ENCODE assay signal across 8 cellular contexts in genomic region chr5:34499001-34499734, GRCh38.
DNase-seq lines count a peak whose midpoint lies in the region; ATAC-seq and TF ChIP-seq lines count a peak whose summit lies in the region.

No MANE protein-coding gene starts in this region.

- H3K23me2 ChIP-seq in H9 (ENCODE audit: insufficient read length, low read depth, low read length, poor library complexity, severe bottlenecking) = no peaks in the 10 kb centered on the region

- intact Hi-C loops in left ventricle myocardium inferior (cut with micrococcal nuclease) (no loop called here), left ventricle myocardium superior (cut with micrococcal nuclease) (no loop called here)

- H3K4me2 ChIP-seq in H9 (ENCODE audit: insufficient read depth, insufficient read length, low read length) (no peak overlapping the region), MM.1S (ENCODE audit: low read depth, low read length) (no peak overlapping the region)

- WGBS in H9 (ENCODE audit: extremely low coverage, insufficient read length, low lambda C conversion rate) = no CpG with 5 or more reads among the region's 5 CpGs

- H3K14ac ChIP-seq in H9 (ENCODE audit: insufficient read depth, low read length) = no peak overlapping the region

- H3K4me1 ChIP-seq in H9 (ENCODE audit: insufficient read depth, low read length) = no peaks in the 10 kb centered on the region
- no peaks in the 10 kb centered on the region for H3K4me1 ChIP-seq in MM.1S (ENCODE audit: low read length)
- peaks cover 46% of the 10 kb centered on the region for H3K4me1 ChIP-seq in left ventricle myocardium inferior

- H2AFZ ChIP-seq in H9 (ENCODE audit: low read length) (no peak overlapping the region), MM.1S (ENCODE audit: low read length) (0 out of 2 replicates have a peak overlapping the region, but pooled peaks have one; percentile 19)

- no peak overlapping the region for H3K27ac ChIP-seq in H9 (ENCODE audit: insufficient read length, low read depth, low read length)
- H3K27ac ChIP-seq in MM.1S (ENCODE audit: low read length) = no peak overlapping the region
- H3K27ac ChIP-seq in left ventricle myocardium inferior (replicated peaks) = no peak overlapping the region

- H4K20me1 ChIP-seq in H9 (ENCODE audit: control insufficient read depth, insufficient read depth, insufficient read length) = no peaks in the 10 kb centered on the region
- H4K20me1 ChIP-seq in MM.1S (ENCODE audit: insufficient read depth, low read length) = no peaks in the 10 kb centered on the region

- no peak overlapping the region for H3K9ac ChIP-seq in H9 (ENCODE audit: extremely low read depth, insufficient read length, low read length)
- H3K9ac ChIP-seq in MM.1S (ENCODE audit: low read length) = no peak overlapping the region

- H3K4me1 Mint-ChIP-seq in H9 (peaks cover 20 to 27% of the 10 kb centered on the region in 2 experiments), brain (peaks cover 53% of the 10 kb centered on the region), osteocyte (ENCODE audit: unreplicated experiment) (peaks cover 34% of the 10 kb centered on the region)

- H4K91ac ChIP-seq in H9 (ENCODE audit: insufficient read length, low read depth, low read length) = no peak overlapping the region

- H3T11ph ChIP-seq in H9 (ENCODE audit: low read length) = no peak overlapping the region

- no peak overlapping the region for H4K8ac ChIP-seq in H9 (replicated peaks; ENCODE audit: insufficient read length, low read depth, low read length)

- no peaks in the 10 kb centered on the region for H3K27me3 ChIP-seq in H9 (ENCODE audit: insufficient read depth, low read length)
- no peaks in the 10 kb centered on the region for H3K27me3 ChIP-seq in MM.1S (replicated peaks; ENCODE audit: insufficient read depth, low read length)
- H3K27me3 ChIP-seq in left ventricle myocardium inferior (ENCODE audit: low read depth) = peaks cover 7% of the 10 kb centered on the region

- H3K18ac ChIP-seq in H9 (ENCODE audit: insufficient read length, low read depth, low read length) = no peak overlapping the region

- H3K27ac Mint-ChIP-seq in H9 (peak overlapping the region in 2 of 3 experiments; percentile 4 to 66; a peak in 2 of 7 replicates), brain (peak overlapping the region in 4 of 5 experiments; percentile 17 to 87 (median 49)), osteocyte (ENCODE audit: unreplicated experiment) (peak overlapping the region; percentile 83)

- H2BK20ac ChIP-seq in H9 (ENCODE audit: low read depth, low read length, poor library complexity, severe bottlenecking) = no peak overlapping the region

- TF ChIP-seq CTCF in H9 (conservative IDR thresholded peaks at IDR 0.05) (no peak), MM.1S (IDR thresholded peaks at IDR 0.05; ENCODE audit: low read length) (no peak), brain (conservative IDR thresholded peaks at IDR 0.05) (no peak), osteocyte (IDR thresholded peaks at IDR 0.05) (no peak), left ventricle myocardium inferior (IDR thresholded peaks at IDR 0.05; ENCODE audit: borderline replicate concordance) (no peak)

- H3K4me3 ChIP-seq in MM.1S (ENCODE audit: low read length) (no peak overlapping the region), left ventricle myocardium inferior (no peak overlapping the region)

- H3K4ac ChIP-seq in H9 (ENCODE audit: low read depth, low read length) = no peak overlapping the region

- ATAC-seq in GM18508 (IDR thresholded peaks at IDR 0.05; ENCODE audit: insufficient read depth, unreplicated experiment) (peak; percentile 86), left ventricle myocardium superior (no peak)

- no peak overlapping the region for H4K5ac ChIP-seq in H9 (ENCODE audit: insufficient read length, low read depth, low read length)

- DNase-seq in H9 (no peak), MM.1S (no peak), osteocyte (ENCODE audit: extremely low spot score, unreplicated experiment) (no peak), left ventricle myocardium inferior (no peak), left ventricle myocardium superior (no peak), GM19240 (ENCODE audit: insufficient read length, low spot score) (no peak)

- no peaks in the 10 kb centered on the region for H3K9me2 ChIP-seq in MM.1S (replicated peaks; ENCODE audit: insufficient read depth, low read length)

- H3K36me3 Mint-ChIP-seq in H9 (ENCODE audit: insufficient read depth in 1 of 3, low read depth in 3 of 3) = no peaks in the 10 kb centered on the region; a peak in 2 of 7 replicates
- H3K36me3 Mint-ChIP-seq in brain = no peaks in the 10 kb centered on the region
- no peaks in the 10 kb centered on the region for H3K36me3 Mint-ChIP-seq in osteocyte (ENCODE audit: unreplicated experiment)

- H3F3A ChIP-seq in MM.1S (ENCODE audit: insufficient read depth, low read length) = no peaks in the 10 kb centered on the region

- no peak overlapping the region for H2AK5ac ChIP-seq in H9 (ENCODE audit: insufficient read length, low read length)

- H2BK15ac ChIP-seq in H9 (ENCODE audit: low read depth, low read length) = no peak overlapping the region

- H3K9me3 Mint-ChIP-seq in H9 = peaks cover 2% of the 10 kb centered on the region in 2 experiments; a peak in 1 of 5 replicates
- peaks cover 2 to 11% (median 4%) of the 10 kb centered on the region in 5 experiments for H3K9me3 Mint-ChIP-seq in brain
- H3K9me3 Mint-ChIP-seq in osteocyte (ENCODE audit: unreplicated experiment) = no peaks in the 10 kb centered on the region

- H2BK5ac ChIP-seq in H9 (ENCODE audit: insufficient read length, low read length) = no peak overlapping the region

- H3K4me3 Mint-ChIP-seq in H9 = no peak overlapping the region
- no peak overlapping the region for H3K4me3 Mint-ChIP-seq in brain
- H3K4me3 Mint-ChIP-seq in osteocyte (ENCODE audit: unreplicated experiment) = no peak overlapping the region

- H3K56ac ChIP-seq in H9 (ENCODE audit: insufficient read length, low read depth, low read length) = no peak overlapping the region

- H3K27me3 Mint-ChIP-seq in H9 (ENCODE audit: low read depth) (peaks cover 2% of the 10 kb centered on the region), brain (peaks cover 13% of the 10 kb centered on the region), osteocyte (ENCODE audit: unreplicated experiment) (no peaks in the 10 kb centered on the region)

- H3K36me3 ChIP-seq in MM.1S (replicated peaks; ENCODE audit: insufficient read depth, low read length) (no peaks in the 10 kb centered on the region), left ventricle myocardium inferior (no peaks in the 10 kb centered on the region)

- H3K79me2 ChIP-seq in H9 (ENCODE audit: insufficient read depth, low read length) (no peaks in the 10 kb centered on the region), MM.1S (ENCODE audit: low read length) (no peaks in the 10 kb centered on the region)

- no peaks in the 10 kb centered on the region for H3K9me3 ChIP-seq in H9 (ENCODE audit: control insufficient read depth, low read depth, low read length)
- H3K9me3 ChIP-seq in MM.1S (replicated peaks; ENCODE audit: insufficient read depth, low read length) = no peaks in the 10 kb centered on the region
- H3K9me3 ChIP-seq in left ventricle myocardium inferior (replicated peaks) = peaks cover 5% of the 10 kb centered on the region

- no peaks in the 10 kb centered on the region for H3K79me1 ChIP-seq in H9 (ENCODE audit: insufficient read depth, low read depth, low read length, poor library complexity, severe bottlenecking)

- no peak overlapping the region for H2BK12ac ChIP-seq in H9 (ENCODE audit: insufficient read length, low read depth, low read length)

- H3K23ac ChIP-seq in H9 (ENCODE audit: insufficient read length, low read depth, low read length) = no peak overlapping the region

- H2BK120ac ChIP-seq in H9 (ENCODE audit: low read depth, low read length, poor library complexity, severe bottlenecking) = no peak overlapping the region
